25 cellular contexts compared by ENCODE assay signal in genomic region chr6:125764105-125764671, GRCh38. TPM values are rescaled to one million over a fixed set of nuclear protein-coding genes. Genes with fewer than 3 reads are reported as not detected.
"Had no signal": no experiment of that assay in that cellular context is flagged by ENCODE, and none has a peak within 500 bp of the region (broad histone marks: within the 10 kb centered on the region; RNA-seq: fewer than 3 reads in every experiment).

No MANE protein-coding gene starts in this region.

- H3K4me1 Mint-ChIP-seq: activated naive CD8-positive, alpha-beta T cell treated with anti-CD3 and anti-CD28 coated beads, Interleukin-2, amount 50 U/mL, for 24 hours; nephron had no signal

- H3K4me3 ChIP-seq: breast epithelium, hepatocyte, lung, sigmoid colon, spleen, tibial nerve had no signal

- H3K36me3 ChIP-seq: breast epithelium, spleen had no signal

- H3K9me3 ChIP-seq: breast epithelium, sigmoid colon, spleen, tibial nerve had no signal

- H3K27ac Mint-ChIP-seq: activated CD4-positive, alpha-beta T cell treated with anti-CD3 and anti-CD28 coated beads, Interleukin-2, amount 10 ng/mL, durations not matched to agents 7 days and 5 days; activated CD8-positive, alpha-beta T cell treated with anti-CD3 and anti-CD28 coated beads, Interleukin-2, amount 10 ng/mL, durations not matched to agents 7 days and 5 days; activated naive CD4-positive, alpha-beta T cell treated with anti-CD3 and anti-CD28 coated beads, Interleukin-2, amount 10 ng/mL, durations not matched to agents 7 days and 5 days; activated naive CD8-positive, alpha-beta T cell treated with anti-CD3 and anti-CD28 coated beads, Interleukin-2, amount 50 U/mL, for 24 hours; effector memory CD8-positive, alpha-beta T cell; nephron; stimulated activated memory B cell treated with anti-CD40 and anti-IgM and Interleukin-4, amounts not matched to agents 10 μg/mL and 1 μg/mL and 100 μg/mL, for 72 hours had no signal

- H3K4me2 ChIP-seq: hepatocyte had no signal

- H3K27ac ChIP-seq: breast epithelium, epithelial cell of prostate, hepatocyte, sigmoid colon, spleen had no signal

- H3K36me3 Mint-ChIP-seq: activated naive CD4-positive, alpha-beta T cell treated with anti-CD3 and anti-CD28 coated beads, Interleukin-2, amount 10 ng/mL, durations not matched to agents 7 days and 5 days; stimulated activated memory B cell treated with anti-CD40 and anti-IgM and Interleukin-4, amounts not matched to agents 10 μg/mL and 1 μg/mL and 100 μg/mL, for 72 hours had no signal

- H3K27me3 ChIP-seq: breast epithelium, hepatocyte, sigmoid colon, tibial nerve had no signal

- H3K4me3 Mint-ChIP-seq: activated CD4-positive, alpha-beta T cell treated with anti-CD3 and anti-CD28 coated beads, Interleukin-2, amount 10 ng/mL, durations not matched to agents 7 days and 5 days; activated CD8-positive, alpha-beta T cell treated with anti-CD3 and anti-CD28 coated beads, Interleukin-2, amount 10 ng/mL, durations not matched to agents 7 days and 5 days; activated naive CD4-positive, alpha-beta T cell treated with anti-CD3 and anti-CD28 coated beads, Interleukin-2, amount 10 ng/mL, durations not matched to agents 7 days and 5 days; activated naive CD8-positive, alpha-beta T cell treated with anti-CD3 and anti-CD28 coated beads, Interleukin-2, amount 50 U/mL, for 24 hours; activated T-cell treated with anti-CD3 and anti-CD28 coated beads, Interleukin-2, amount 50 U/mL, for 4 hours; effector memory CD8-positive, alpha-beta T cell; nephron; stimulated activated memory B cell treated with anti-CD40 and anti-IgM and Interleukin-4, amounts not matched to agents 10 μg/mL and 1 μg/mL and 100 μg/mL, for 72 hours had no signal

- DNase-seq: activated CD4-positive, alpha-beta T cell treated with anti-CD3 and anti-CD28 coated beads, Interleukin-2, amount 10 ng/mL, durations not matched to agents 7 days and 5 days; activated CD4-positive, CD25-positive, alpha-beta regulatory T cell; activated CD8-positive, alpha-beta T cell treated with anti-CD3 and anti-CD28 coated beads, Interleukin-2, amount 10 ng/mL, durations not matched to agents 7 days and 5 days; activated effector memory CD4-positive, alpha-beta T cell treated with Interleukin-2 at 50 U/mL for 16 hours; activated naive CD4-positive, alpha-beta T cell treated with anti-CD3 and anti-CD28 coated beads, Interleukin-2, amount 10 ng/mL, durations not matched to agents 7 days and 5 days; activated naive CD8-positive, alpha-beta T cell treated with anti-CD3 and anti-CD28 coated beads, Interleukin-2, amount 50 U/mL, for 24 hours; activated T-cell treated with anti-CD3 and anti-CD28 coated beads, Interleukin-2, amount 50 U/mL, for 4 hours; dermis blood vessel endothelial cell; effector memory CD8-positive, alpha-beta T cell; foreskin fibroblast; left cardiac atrium; midbrain; nucleus accumbens; sigmoid colon; spleen; stimulated activated CD4-positive, alpha-beta T cell treated with anti-CD3 and anti-CD28 coated beads, Interleukin-4, amount 100 ng/mL, for 4 hours; T-helper 1 cell; T1000 had no signal

- ATAC-seq: activated CD8-positive, alpha-beta T cell treated with anti-CD3 and anti-CD28 coated beads, Interleukin-2, amount 10 ng/mL, durations not matched to agents 7 days and 5 days; activated naive CD8-positive, alpha-beta T cell treated with anti-CD3 and anti-CD28 coated beads, Interleukin-2, amount 50 U/mL, for 24 hours; activated T-cell treated with anti-CD3 and anti-CD28 coated beads, Interleukin-2, amount 50 U/mL, for 4 hours; effector memory CD8-positive, alpha-beta T cell; left cardiac atrium; stimulated activated memory B cell treated with anti-CD40 and anti-IgM and Interleukin-4, amounts not matched to agents 10 μg/mL and 1 μg/mL and 100 μg/mL, for 72 hours had no signal

- H3K4me1 ChIP-seq: breast epithelium, sigmoid colon, spleen, tibial nerve had no signal

- H3K9me3 Mint-ChIP-seq: activated CD4-positive, alpha-beta T cell treated with anti-CD3 and anti-CD28 coated beads, Interleukin-2, amount 10 ng/mL, durations not matched to agents 7 days and 5 days; activated naive CD4-positive, alpha-beta T cell treated with anti-CD3 and anti-CD28 coated beads, Interleukin-2, amount 10 ng/mL, durations not matched to agents 7 days and 5 days; activated naive CD8-positive, alpha-beta T cell treated with anti-CD3 and anti-CD28 coated beads, Interleukin-2, amount 50 U/mL, for 24 hours; activated T-cell treated with anti-CD3 and anti-CD28 coated beads, Interleukin-2, amount 50 U/mL, for 4 hours; effector memory CD8-positive, alpha-beta T cell; nephron; stimulated activated memory B cell treated with anti-CD40 and anti-IgM and Interleukin-4, amounts not matched to agents 10 μg/mL and 1 μg/mL and 100 μg/mL, for 72 hours had no signal

RNA-seq across cellular contexts. Expression of gene HEY2, which starts 14.8 kb away (rescaled TPM):
- total RNA-seq: activated CD4-positive, alpha-beta T cell treated with anti-CD3 and anti-CD28 coated beads, Interleukin-2, amount 10 ng/mL, durations not matched to agents 7 days and 5 days; activated CD8-positive, alpha-beta T cell treated with anti-CD3 and anti-CD28 coated beads, Interleukin-2, amount 10 ng/mL, durations not matched to agents 7 days and 5 days; dermis blood vessel endothelial cell had no signal
